ENCODE assay signal across 1 cellular context in the genomic region with DNA sequence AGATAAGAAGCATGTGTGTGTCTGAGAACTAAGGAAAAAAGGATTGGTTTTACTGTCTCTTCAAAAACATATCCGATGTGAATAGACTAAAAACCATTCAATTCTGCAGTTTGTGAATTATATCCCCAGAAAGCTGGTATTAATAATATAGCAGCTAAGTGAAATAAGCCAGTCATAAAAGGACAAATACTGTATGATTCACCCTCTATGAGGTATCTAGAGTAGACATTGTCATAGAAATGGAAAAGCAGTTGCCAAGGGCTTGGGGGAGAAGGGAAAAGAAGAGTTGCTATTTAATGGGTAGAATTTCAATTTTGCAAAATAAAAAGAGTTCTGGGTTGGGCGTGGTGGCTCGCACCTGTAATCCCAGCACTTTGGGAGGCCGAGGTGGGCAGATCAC.
TF ChIP-seq lines count a peak whose summit lies in the region.

No MANE protein-coding gene starts in this region.

TF ChIP-seq in K562, 482 proteins besides CTCF, POLR2A, EP300 and RAD21:
- no peak for TF ChIP-seq GMEB1 (CRISPR knock-in tag; IDR thresholded peaks at IDR 0.05)
- no peak for TF ChIP-seq TEAD2 (tag; IDR thresholded peaks at IDR 0.05)
- no peak for TF ChIP-seq ETS2 (tag; IDR thresholded peaks at IDR 0.05; ENCODE audit: borderline replicate concordance, poor library complexity, severe bottlenecking)
- TF ChIP-seq XRCC4 (IDR thresholded peaks at IDR 0.05; ENCODE audit: extremely low read depth, insufficient read depth, insufficient read length), result no peak
- TF ChIP-seq HOMEZ (CRISPR knock-in tag; IDR thresholded peaks at IDR 0.05), result no peak
- TF ChIP-seq PPARD (CRISPR knock-in tag; IDR thresholded peaks at IDR 0.05), result no peak
- TF ChIP-seq KLF16 (IDR thresholded peaks at IDR 0.05), result no peak
- TF ChIP-seq, protein P1, sequence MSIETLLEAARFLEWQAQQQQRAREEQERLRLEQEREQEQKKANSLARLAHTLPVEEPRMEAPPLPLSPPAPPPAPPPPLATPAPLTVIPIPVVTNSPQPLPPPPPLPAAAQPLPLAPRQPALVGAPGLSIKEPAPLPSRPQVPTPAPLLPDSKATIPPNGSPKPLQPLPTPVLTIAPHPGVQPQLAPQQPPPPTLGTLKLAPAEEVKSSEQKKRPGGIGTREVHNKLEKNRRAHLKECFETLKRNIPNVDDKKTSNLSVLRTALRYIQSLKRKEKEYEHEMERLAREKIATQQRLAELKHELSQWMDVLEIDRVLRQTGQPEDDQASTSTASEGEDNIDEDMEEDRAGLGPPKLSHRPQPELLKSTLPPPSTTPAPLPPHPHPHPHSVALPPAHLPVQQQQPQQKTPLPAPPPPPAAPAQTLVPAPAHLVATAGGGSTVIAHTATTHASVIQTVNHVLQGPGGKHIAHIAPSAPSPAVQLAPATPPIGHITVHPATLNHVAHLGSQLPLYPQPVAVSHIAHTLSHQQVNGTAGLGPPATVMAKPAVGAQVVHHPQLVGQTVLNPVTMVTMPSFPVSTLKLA (conservative IDR thresholded peaks at IDR 0.05), result no peak
- TF ChIP-seq PREB (CRISPR knock-in tag; IDR thresholded peaks at IDR 0.05), result no peak
- TF ChIP-seq POLR2H (tag; IDR thresholded peaks at IDR 0.05; ENCODE audit: low read depth), result no peak
TF ChIP-seq in K562: peak in this region for 0.
